In the genomic region with DNA sequence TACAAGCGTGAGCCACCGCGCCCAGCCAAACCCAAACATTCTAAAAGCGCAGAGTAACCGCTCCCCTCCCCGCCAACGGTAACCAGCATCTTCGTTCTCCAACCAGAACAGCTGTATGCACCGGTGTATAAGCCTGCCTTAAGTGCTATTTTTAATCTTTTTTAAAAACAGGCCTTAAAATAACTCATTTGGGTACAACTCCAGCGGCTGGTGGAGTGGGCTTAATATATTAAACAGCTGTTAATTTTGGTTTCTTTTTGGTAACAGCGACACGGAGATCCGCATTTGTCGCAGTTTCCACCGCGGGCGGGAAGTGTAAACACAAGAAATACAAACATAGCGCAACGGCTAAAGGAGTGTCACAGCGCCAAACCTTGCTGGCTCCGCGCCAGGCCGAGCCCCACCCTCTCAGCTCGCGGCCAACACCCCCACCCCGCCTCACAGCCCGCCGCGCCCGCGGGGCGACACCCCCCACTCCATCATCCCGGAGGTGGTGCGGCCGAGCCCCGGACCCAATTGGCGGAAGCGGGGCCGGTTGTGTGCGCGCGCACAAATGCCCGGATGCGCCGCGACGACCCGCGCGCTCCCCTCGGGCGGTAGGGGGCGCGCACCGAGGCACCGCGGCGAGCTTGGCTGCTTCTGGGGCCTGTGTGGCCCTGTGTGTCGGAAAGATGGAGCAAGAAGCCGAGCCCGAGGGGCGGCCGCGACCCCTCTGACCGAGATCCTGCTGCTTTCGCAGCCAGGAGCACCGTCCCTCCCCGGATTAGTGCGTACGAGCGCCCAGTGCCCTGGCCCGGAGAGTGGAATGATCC, we compare ENCODE assay signal across 1 cellular context.
A peak's percentile ranks its signal among the peaks of the same experiment; 100 is the strongest.
TF ChIP-seq lines count a peak whose summit lies in the region.

MDM2 (plus strand) TSS at position 602 of the 812 bp plus-strand sequence. CDS start 301 bp downstream, outside the sequence.

TF ChIP-seq in K562, 482 proteins besides CTCF, POLR2A, EP300 and RAD21 (continued from another document and continues in another):
- 0 out of 2 replicates have a peak, but pooled peaks have one; percentile 38 for TF ChIP-seq MITF (IDR thresholded peaks at IDR 0.05)
- no peak for TF ChIP-seq RFX5 (IDR thresholded peaks at IDR 0.05; ENCODE audit: low read depth, low read length)
- peak; percentile 100 for TF ChIP-seq HDAC3 (IDR thresholded peaks at IDR 0.05; ENCODE audit: borderline replicate concordance, partially characterized antibody)
- TF ChIP-seq SREBF1 (IDR thresholded peaks at IDR 0.05; ENCODE audit: borderline replicate concordance, low read depth, low read length), result no peak; the same call in 1 of the 2 replicates
- no peak for TF ChIP-seq NCOA4 (IDR thresholded peaks at IDR 0.05; ENCODE audit: partially characterized antibody)
- peak; percentile 89 for TF ChIP-seq PHF8 (IDR thresholded peaks at IDR 0.05; ENCODE audit: borderline replicate concordance, low read length)
- TF ChIP-seq HDGF (IDR thresholded peaks at IDR 0.05), result no peak
- TF ChIP-seq ZNF121 (CRISPR knock-in tag; conservative IDR thresholded peaks at IDR 0.05), result no peak
- no peak for TF ChIP-seq PHB2 (IDR thresholded peaks at IDR 0.05; ENCODE audit: low read depth)
- TF ChIP-seq THAP12 (CRISPR knock-in tag; IDR thresholded peaks at IDR 0.05), result peak; percentile 86
- TF ChIP-seq CBX2 (IDR thresholded peaks at IDR 0.05; ENCODE audit: insufficient read depth, low read length, poor library complexity, severe bottlenecking), result no peak
- no peak for TF ChIP-seq HMG20A (CRISPR knock-in tag; conservative IDR thresholded peaks at IDR 0.05)
- no peak for TF ChIP-seq HDAC6 (IDR thresholded peaks at IDR 0.05; ENCODE audit: low read depth, low read length)
- TF ChIP-seq CCAR2 (IDR thresholded peaks at IDR 0.05; ENCODE audit: low read depth, low read length), result no peak
- TF ChIP-seq CXXC5 (CRISPR knock-in tag; IDR thresholded peaks at IDR 0.05), result peak; percentile 90
- TF ChIP-seq ZNF146 (CRISPR knock-in tag; IDR thresholded peaks at IDR 0.05; ENCODE audit: unreplicated experiment), result no peak
- TF ChIP-seq, protein P1, sequence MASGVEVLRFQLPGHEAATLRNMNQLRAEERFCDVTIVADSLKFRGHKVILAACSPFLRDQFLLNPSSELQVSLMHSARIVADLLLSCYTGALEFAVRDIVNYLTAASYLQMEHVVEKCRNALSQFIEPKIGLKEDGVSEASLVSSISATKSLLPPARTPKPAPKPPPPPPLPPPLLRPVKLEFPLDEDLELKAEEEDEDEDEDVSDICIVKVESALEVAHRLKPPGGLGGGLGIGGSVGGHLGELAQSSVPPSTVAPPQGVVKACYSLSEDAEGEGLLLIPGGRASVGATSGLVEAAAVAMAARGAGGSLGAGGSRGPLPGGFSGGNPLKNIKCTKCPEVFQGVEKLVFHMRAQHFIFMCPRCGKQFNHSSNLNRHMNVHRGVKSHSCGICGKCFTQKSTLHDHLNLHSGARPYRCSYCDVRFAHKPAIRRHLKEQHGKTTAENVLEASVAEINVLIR (CRISPR knock-in tag; IDR thresholded peaks at IDR 0.05), result no peak
- no peak for TF ChIP-seq BCLAF1 (IDR thresholded peaks at IDR 0.05; ENCODE audit: borderline replicate concordance in 1 of 2, control insufficient read depth in 1 of 2, low read depth in 2 of 2, low read length in 1 of 2)
- TF ChIP-seq TAL1 (IDR thresholded peaks at IDR 0.05), result no peak
- no peak for TF ChIP-seq HOXB6 (CRISPR knock-in tag; IDR thresholded peaks at IDR 0.05; ENCODE audit: borderline replicate concordance)
- TF ChIP-seq MYBL2 (IDR thresholded peaks at IDR 0.05; ENCODE audit: low read depth), result peak; percentile 92
- TF ChIP-seq MYBL2 (CRISPR knock-in tag; IDR thresholded peaks at IDR 0.05; ENCODE audit: borderline replicate concordance), result no peak
- TF ChIP-seq ZNF583 (CRISPR knock-in tag; IDR thresholded peaks at IDR 0.05), result 0 out of 2 replicates have a peak, but pooled peaks have one; percentile 34
- TF ChIP-seq, protein P2, sequence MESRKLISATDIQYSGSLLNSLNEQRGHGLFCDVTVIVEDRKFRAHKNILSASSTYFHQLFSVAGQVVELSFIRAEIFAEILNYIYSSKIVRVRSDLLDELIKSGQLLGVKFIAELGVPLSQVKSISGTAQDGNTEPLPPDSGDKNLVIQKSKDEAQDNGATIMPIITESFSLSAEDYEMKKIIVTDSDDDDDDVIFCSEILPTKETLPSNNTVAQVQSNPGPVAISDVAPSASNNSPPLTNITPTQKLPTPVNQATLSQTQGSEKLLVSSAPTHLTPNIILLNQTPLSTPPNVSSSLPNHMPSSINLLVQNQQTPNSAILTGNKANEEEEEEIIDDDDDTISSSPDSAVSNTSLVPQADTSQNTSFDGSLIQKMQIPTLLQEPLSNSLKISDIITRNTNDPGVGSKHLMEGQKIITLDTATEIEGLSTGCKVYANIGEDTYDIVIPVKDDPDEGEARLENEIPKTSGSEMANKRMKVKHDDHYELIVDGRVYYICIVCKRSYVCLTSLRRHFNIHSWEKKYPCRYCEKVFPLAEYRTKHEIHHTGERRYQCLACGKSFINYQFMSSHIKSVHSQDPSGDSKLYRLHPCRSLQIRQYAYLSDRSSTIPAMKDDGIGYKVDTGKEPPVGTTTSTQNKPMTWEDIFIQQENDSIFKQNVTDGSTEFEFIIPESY (CRISPR knock-in tag; IDR thresholded peaks at IDR 0.05), result peak; percentile 62
- TF ChIP-seq MLLT1 (IDR thresholded peaks at IDR 0.05), result peak; percentile 39 to 45; a peak in 2 of 4 replicates
- TF ChIP-seq, protein P3, sequence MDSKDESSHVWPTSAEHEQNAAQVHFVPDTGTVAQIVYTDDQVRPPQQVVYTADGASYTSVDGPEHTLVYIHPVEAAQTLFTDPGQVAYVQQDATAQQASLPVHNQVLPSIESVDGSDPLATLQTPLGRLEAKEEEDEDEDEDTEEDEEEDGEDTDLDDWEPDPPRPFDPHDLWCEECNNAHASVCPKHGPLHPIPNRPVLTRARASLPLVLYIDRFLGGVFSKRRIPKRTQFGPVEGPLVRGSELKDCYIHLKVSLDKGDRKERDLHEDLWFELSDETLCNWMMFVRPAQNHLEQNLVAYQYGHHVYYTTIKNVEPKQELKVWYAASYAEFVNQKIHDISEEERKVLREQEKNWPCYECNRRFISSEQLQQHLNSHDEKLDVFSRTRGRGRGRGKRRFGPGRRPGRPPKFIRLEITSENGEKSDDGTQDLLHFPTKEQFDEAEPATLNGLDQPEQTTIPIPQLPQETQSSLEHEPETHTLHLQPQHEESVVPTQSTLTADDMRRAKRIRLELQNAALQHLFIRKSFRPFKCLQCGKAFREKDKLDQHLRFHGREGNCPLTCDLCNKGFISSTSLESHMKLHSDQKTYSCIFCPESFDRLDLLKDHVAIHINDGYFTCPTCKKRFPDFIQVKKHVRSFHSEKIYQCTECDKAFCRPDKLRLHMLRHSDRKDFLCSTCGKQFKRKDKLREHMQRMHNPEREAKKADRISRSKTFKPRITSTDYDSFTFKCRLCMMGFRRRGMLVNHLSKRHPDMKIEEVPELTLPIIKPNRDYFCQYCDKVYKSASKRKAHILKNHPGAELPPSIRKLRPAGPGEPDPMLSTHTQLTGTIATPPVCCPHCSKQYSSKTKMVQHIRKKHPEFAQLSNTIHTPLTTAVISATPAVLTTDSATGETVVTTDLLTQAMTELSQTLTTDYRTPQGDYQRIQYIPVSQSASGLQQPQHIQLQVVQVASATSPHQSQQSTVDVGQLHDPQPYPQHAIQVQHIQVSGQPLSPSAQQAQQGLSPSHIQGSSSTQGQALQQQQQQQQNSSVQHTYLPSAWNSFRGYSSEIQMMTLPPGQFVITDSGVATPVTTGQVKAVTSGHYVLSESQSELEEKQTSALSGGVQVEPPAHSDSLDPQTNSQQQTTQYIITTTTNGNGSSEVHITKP (IDR thresholded peaks at IDR 0.05; ENCODE audit: partially characterized antibody), result peak; percentile 75
- peak in 1 of 2 experiments; percentile 81; a peak in 2 of 4 replicates for TF ChIP-seq RCOR1 (IDR thresholded peaks at IDR 0.05; ENCODE audit: borderline replicate concordance in 1 of 2, low read depth in 2 of 2, low read length in 2 of 2)
- TF ChIP-seq RBM34 (IDR thresholded peaks at IDR 0.05; ENCODE audit: borderline replicate concordance, insufficient read depth, low read length), result no peak
- no peak for TF ChIP-seq ZSCAN29 (IDR thresholded peaks at IDR 0.05)
- peak; percentile 89 for TF ChIP-seq RREB1 (CRISPR knock-in tag; IDR thresholded peaks at IDR 0.05)
